In genomic region chr11:106468091-106468490, GRCh38 we compare ENCODE assay signal across 1 cellular context.
A peak's percentile ranks its signal among the peaks of the same experiment; 100 is the strongest.
TF ChIP-seq lines count a peak whose summit lies in the region.

No MANE protein-coding gene starts in this region.

TF ChIP-seq in SK-N-SH, 30 proteins besides CTCF, POLR2A, EP300 and RAD21 (continued from another document):
- no peak for TF ChIP-seq RXRA (IDR thresholded peaks at IDR 0.05; ENCODE audit: borderline replicate concordance, low read depth)
- peak; percentile 4; the same call in 1 of the 2 replicates for TF ChIP-seq NFIC (IDR thresholded peaks at IDR 0.05; ENCODE audit: borderline replicate concordance)
- peak; percentile 49 for TF ChIP-seq TCF12 (IDR thresholded peaks at IDR 0.05)
- peak; percentile 51 for TF ChIP-seq JUND (IDR thresholded peaks at IDR 0.05)
- TF ChIP-seq FOSL2 (IDR thresholded peaks at IDR 0.05; ENCODE audit: borderline replicate concordance, low read depth): peak; percentile 66; the same call in 1 of the 2 replicates
- TF ChIP-seq REST (IDR thresholded peaks at IDR 0.05; ENCODE audit: low read depth, low read length): no peak
